8 cellular contexts compared by ENCODE assay signal in the genomic region with DNA sequence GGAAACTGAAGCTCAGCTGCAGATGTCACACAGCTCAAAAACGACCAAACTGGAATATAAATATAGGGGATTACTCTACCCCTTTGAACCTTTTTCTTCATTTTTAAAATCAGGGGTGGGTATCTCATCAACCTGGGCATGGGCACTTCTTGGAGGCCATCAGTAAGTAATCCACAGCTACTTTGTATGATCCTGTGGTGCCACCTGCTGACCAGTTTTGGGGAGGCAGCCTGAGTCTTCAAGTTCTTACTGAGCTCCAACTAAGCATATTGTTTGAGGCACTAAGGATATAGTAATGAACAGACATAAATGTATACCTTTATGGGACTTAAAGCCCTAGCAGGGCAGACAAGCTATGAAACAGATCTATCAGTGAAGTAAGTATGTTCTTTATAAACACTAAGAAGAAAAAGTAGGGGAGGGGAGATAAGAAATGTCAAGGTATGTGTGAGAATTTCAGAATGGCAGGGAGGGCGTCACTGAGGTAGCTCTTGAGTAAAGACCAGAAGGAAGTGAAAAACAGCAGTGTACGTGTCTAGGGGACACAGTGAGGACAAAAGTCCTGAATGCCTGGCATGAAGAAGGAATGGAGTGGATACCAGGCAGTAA. TPM values are rescaled to one million over a fixed set of nuclear protein-coding genes. Genes with fewer than 3 reads are reported as not detected.
DNase-seq lines count a peak whose midpoint lies in the region; ATAC-seq and TF ChIP-seq lines count a peak whose summit lies in the region.

No MANE protein-coding gene starts in this region.

- no peak overlapping the region for H3K9ac ChIP-seq in OCI-LY3 (ENCODE audit: low read length)

- TF ChIP-seq CTCF in OCI-LY3 (IDR thresholded peaks at IDR 0.05; ENCODE audit: low read depth, low read length) (peak; percentile 92), fibroblast of mammary gland (conservative IDR thresholded peaks at IDR 0.05; ENCODE audit: control insufficient read depth, insufficient read depth, low read depth, low read length) (peak; percentile 84), testis (IDR thresholded peaks at IDR 0.05) (peak; percentile 26 to 75 (median 63))

- H3K4me1 Mint-ChIP-seq in activated T-cell treated with anti-CD3 and anti-CD28 coated beads, Interleukin-2, amount 50 U/mL, for 4 hours (ENCODE audit: low read depth), result no peaks in the 10 kb centered on the region

- ATAC-seq in HG03175 (IDR thresholded peaks at IDR 0.05; ENCODE audit: unreplicated experiment), result peak; percentile 75
- ATAC-seq in activated T-cell treated with anti-CD3 and anti-CD28 coated beads, Interleukin-2, amount 50 U/mL, for 4 hours, result peak; percentile 60 to 61

- intact Hi-C loops in testis (cut with DNase I; ENCODE audit: low total_unique reads), result loop anchor here (10.0 kb wide), 1 partner anchor 85 kb away; no protein-coding TSS in a partner anchor

- peaks cover 17% of the 10 kb centered on the region for H3K4me1 ChIP-seq in OCI-LY3 (ENCODE audit: low read length)
- H3K4me1 ChIP-seq in testis, result no peaks in the 10 kb centered on the region

- H3K9me3 ChIP-seq in OCI-LY3 (ENCODE audit: insufficient read depth, low read length), result no peaks in the 10 kb centered on the region
- H3K9me3 ChIP-seq in testis, result no peaks in the 10 kb centered on the region

- peaks cover 2% of the 10 kb centered on the region for H3K36me3 Mint-ChIP-seq in activated T-cell treated with anti-CD3 and anti-CD28 coated beads, Interleukin-2, amount 50 U/mL, for 4 hours (ENCODE audit: insufficient read depth)

- DNase-seq in NCI-H524 (lab: John Stamatoyannopoulos, UW) (peak; percentile 10 to 67), NCI-H524 treated with DMSO at 0.1 percent for 48 hours (lab: John Stamatoyannopoulos, UW) (no peak), fibroblast of mammary gland (ENCODE audit: low read depth) (peak; percentile 87), non-pigmented ciliary epithelial cell (ENCODE audit: low read depth) (peak; percentile 61), testis (peak; percentile 90)
- peak; percentile 66 for DNase-seq in activated T-cell treated with anti-CD3 and anti-CD28 coated beads, Interleukin-2, amount 50 U/mL, for 4 hours

- no peak overlapping the region for H3K4me3 Mint-ChIP-seq in activated T-cell treated with anti-CD3 and anti-CD28 coated beads, Interleukin-2, amount 50 U/mL, for 4 hours

- H3K27me3 ChIP-seq in OCI-LY3 (ENCODE audit: low read depth, low read length), result peaks cover 3% of the 10 kb centered on the region; the same call in 1 of the 2 replicates
- H3K27me3 ChIP-seq in testis, result no peaks in the 10 kb centered on the region

- H3K4me2 ChIP-seq in OCI-LY3 (ENCODE audit: low read length), result 0 out of 2 replicates have a peak overlapping the region, but pooled peaks have one; percentile 15

- H3K27me3 Mint-ChIP-seq in activated T-cell treated with anti-CD3 and anti-CD28 coated beads, Interleukin-2, amount 50 U/mL, for 4 hours (ENCODE audit: low read depth), result no peaks in the 10 kb centered on the region

- H3K36me3 ChIP-seq in OCI-LY3 (replicated peaks; ENCODE audit: low read depth, low read length), result no peaks in the 10 kb centered on the region
- no peaks in the 10 kb centered on the region for H3K36me3 ChIP-seq in testis (ENCODE audit: low read depth, missing control alignments)

- 68 to 70% methylated on average over 3 of the region's 3 CpGs for WGBS in testis, 2 donors

- H2AFZ ChIP-seq in OCI-LY3 (ENCODE audit: low read depth, low read length), result no peak overlapping the region

- H3K9me3 Mint-ChIP-seq in activated T-cell treated with anti-CD3 and anti-CD28 coated beads, Interleukin-2, amount 50 U/mL, for 4 hours, result no peaks in the 10 kb centered on the region

- no peak for TF ChIP-seq POLR2A in testis (IDR thresholded peaks at IDR 0.05)

- H3K79me2 ChIP-seq in OCI-LY3 (ENCODE audit: low read length), result no peaks in the 10 kb centered on the region

- H3K4me3 ChIP-seq in OCI-LY3 (ENCODE audit: low read length) (no peak overlapping the region), fibroblast of mammary gland (ENCODE audit: control insufficient read depth, low read depth, low read length) (no peak overlapping the region), testis (no peak overlapping the region)

- H3K27ac ChIP-seq in OCI-LY3 (ENCODE audit: low read length) (no peak overlapping the region), testis (no peak overlapping the region)

- H4K20me1 ChIP-seq in OCI-LY3 (ENCODE audit: insufficient read depth, low read length), result no peaks in the 10 kb centered on the region

RNA-seq across cellular contexts. Expression of gene TUB, which starts 18.4 kb away (rescaled TPM):
- total RNA-seq in activated T-cell treated with anti-CD3 and anti-CD28 coated beads, Interleukin-2, amount 50 U/mL, for 4 hours, result under 1 TPM; 0.14 to 0.43 (median 0.32) TPM
- total RNA-seq in testis, result 10 to 100 TPM; 15.6 to 16.5 TPM
- polyA plus RNA-seq in testis (ENCODE audit: insufficient read depth, low read depth, low replicate concordance), result 8.9 TPM

Comparison
In these comparisons a context has a peak if more than half of its experiments do, and no peak if none do; other contexts are left out.
1. RNA of gene TUB, which starts 18.4 kb away (total RNA-seq): 15.6 to 16.5 TPM in testis; 0.14 to 0.43 TPM in activated T-cell treated with anti-CD3 and anti-CD28 coated beads, Interleukin-2, amount 50 U/mL, for 4 hours; every median in the first group is over 10 times any median in the second.
2. Peak in every context shown above with its lines, with median percentiles within 50 percentile points of each other: CTCF ChIP-seq.